ENCODE assay signal across 8 cellular contexts in genomic region chr17:9022553-9023388, GRCh38. TPM values are rescaled to one million over a fixed set of nuclear protein-coding genes. Genes with fewer than 3 reads are reported as not detected.
DNase-seq lines count a peak whose midpoint lies in the region; ATAC-seq and TF ChIP-seq lines count a peak whose summit lies in the region.

No MANE protein-coding gene starts in this region.

- intact Hi-C loops in CD4-positive, alpha-beta memory T cell (cut with micrococcal nuclease) = no loop called here
- intact Hi-C loops in esophagus muscularis mucosa (cut with DNase I) = loop anchor here (5.0 kb wide), 1 partner anchor 80 kb away; no protein-coding TSS in a partner anchor

- whole genome bisulfite sequencing in esophagus muscularis mucosa = 8% methylated on average over 33 of the region's 110 CpGs

- CTCF ChIA-PET in CD4-positive, alpha-beta memory T cell (lab: Charles Lee; ENCODE audit: partially characterized antibody) = no interaction called here

- H3K4me3 ChIP-seq in CD4-positive, alpha-beta memory T cell (ENCODE audit: low read length in 2 of 2) = peak overlapping the region in 1 of 2 donors; percentile 28
- H3K4me3 ChIP-seq in esophagus muscularis mucosa = peak overlapping the region; percentile 77 to 95 (median 90)

- peak overlapping the region; percentile 86 to 92 (median 91) for H3K4me3 Mint-ChIP-seq in CD4-positive, alpha-beta memory T cell
- peak overlapping the region; percentile 92 for H3K4me3 Mint-ChIP-seq in T-helper 17 cell

- H3K4me1 Mint-ChIP-seq in CD4-positive, alpha-beta memory T cell = peaks cover 4 to 35% (median 16%) of the 10 kb centered on the region in 4 donors
- H3K4me1 Mint-ChIP-seq in T-helper 17 cell = peaks cover 8% of the 10 kb centered on the region

- POLR2A ChIA-PET in CD4-positive, alpha-beta memory T cell (lab: Charles Lee; ENCODE audit: partially characterized antibody) = no interaction called here

- TF ChIP-seq CTCF in esophagus muscularis mucosa (IDR thresholded peaks at IDR 0.05) (no peak), omental fat pad (IDR thresholded peaks at IDR 0.05) (no peak)

- H3K36me3 ChIP-seq in CD4-positive, alpha-beta memory T cell (ENCODE audit: insufficient read depth, low read length) = no peaks in the 10 kb centered on the region
- H3K36me3 ChIP-seq in esophagus muscularis mucosa = no peaks in the 10 kb centered on the region

- no peaks in the 10 kb centered on the region for H3K9me3 Mint-ChIP-seq in CD4-positive, alpha-beta memory T cell

- no peaks in the 10 kb centered on the region for H3K9me3 ChIP-seq in CD4-positive, alpha-beta memory T cell (ENCODE audit: control insufficient read depth in 1 of 2, low read length in 2 of 2)
- H3K9me3 ChIP-seq in T-helper 17 cell (ENCODE audit: control insufficient read depth, low read length, poor library complexity, severe bottlenecking) (no peaks in the 10 kb centered on the region), esophagus muscularis mucosa (no peaks in the 10 kb centered on the region)

- H3K27ac Mint-ChIP-seq in CD4-positive, alpha-beta memory T cell = peak overlapping the region in 4 of 7 donors; percentile 57 to 74 (median 72)
- no peak overlapping the region for H3K27ac Mint-ChIP-seq in T-helper 17 cell

- TF ChIP-seq EP300 in esophagus muscularis mucosa (IDR thresholded peaks at IDR 0.05) = no peak

- H3K36me3 Mint-ChIP-seq in CD4-positive, alpha-beta memory T cell = peaks cover 3 to 5% of the 10 kb centered on the region in 2 donors
- peaks cover 3% of the 10 kb centered on the region for H3K36me3 Mint-ChIP-seq in T-helper 17 cell (ENCODE audit: low read depth)

- peak in 2 of 5 donors; percentile 9 to 18 for DNase-seq in CD4-positive, alpha-beta memory T cell
- DNase-seq in T-helper 17 cell (no peak), esophagus muscularis mucosa (ENCODE audit: extremely low spot score) (no peak), omental fat pad (ENCODE audit: low spot score) (no peak), activated gamma-delta T cell (lab: John Stamatoyannopoulos, UW) (no peak)

- no peak overlapping the region for H3K27ac ChIP-seq in CD4-positive, alpha-beta memory T cell (ENCODE audit: low read depth, low read length)
- H3K27ac ChIP-seq in esophagus muscularis mucosa (replicated peaks in 1 of 4) = peak overlapping the region; percentile 90 to 96 (median 94)

- peaks cover 44 to 55% of the 10 kb centered on the region in 2 donors for H3K27me3 Mint-ChIP-seq in CD4-positive, alpha-beta memory T cell
- peaks cover 65% of the 10 kb centered on the region for H3K27me3 Mint-ChIP-seq in T-helper 17 cell

- H3K27me3 ChIP-seq in CD4-positive, alpha-beta memory T cell (ENCODE audit: insufficient read depth, low read length) = peaks cover 40% of the 10 kb centered on the region
- H3K27me3 ChIP-seq in esophagus muscularis mucosa = peaks cover 0 to 15% (median 3%) of the 10 kb centered on the region in 4 donors

- peaks cover 22% of the 10 kb centered on the region for H3K4me1 ChIP-seq in CD4-positive, alpha-beta memory T cell (ENCODE audit: insufficient read depth, low read length)
- H3K4me1 ChIP-seq in esophagus muscularis mucosa = peaks cover 19 to 71% (median 62%) of the 10 kb centered on the region in 4 donors

- no peak for TF ChIP-seq POLR2A in esophagus muscularis mucosa (IDR thresholded peaks at IDR 0.05; ENCODE audit: low read depth)

- ATAC-seq in T-helper 17 cell (no peak), omental fat pad (ENCODE audit: low FRiP score) (peak; percentile 33), HG03378 (IDR thresholded peaks at IDR 0.05; ENCODE audit: unreplicated experiment) (no peak), GM19324 (IDR thresholded peaks at IDR 0.05; ENCODE audit: low FRiP score, unreplicated experiment) (no peak), HG02623 (IDR thresholded peaks at IDR 0.05; ENCODE audit: unreplicated experiment) (no peak)

RNA-seq across cellular contexts. Expression of gene NTN1, which starts 1.5 kb away (rescaled TPM):
- not detected for total RNA-seq in CD4-positive, alpha-beta memory T cell
- polyA plus RNA-seq in CD4-positive, alpha-beta memory T cell = under 1 TPM in 1 of 2 donors, not detected in 1; 0.02 TPM
- under 1 TPM; 0.12 to 0.16 TPM for total RNA-seq in T-helper 17 cell
- 100 to 1,000 TPM in 3 of 4 donors, 10 to 100 TPM in 1; 69.3 to 179 (median 117) TPM for total RNA-seq in esophagus muscularis mucosa
- total RNA-seq in omental fat pad = 1 to 10 TPM in 3 of 4 donors, under 1 TPM in 1; 0.69 to 7.3 (median 2.5) TPM

RNA-seq across cellular contexts. Expression of gene PIK3R5, which starts 57.3 kb away (rescaled TPM):
- total RNA-seq in CD4-positive, alpha-beta memory T cell = 10 to 100 TPM; 85.1 to 89.4 TPM
- polyA plus RNA-seq in CD4-positive, alpha-beta memory T cell = 10 to 100 TPM; 18.5 to 62.0 TPM
- total RNA-seq in T-helper 17 cell (100 to 1,000 TPM; 164 to 177 TPM), esophagus muscularis mucosa (10 to 100 TPM in 2 of 4 donors, 1 to 10 TPM in 2; 7.0 to 16.2 (median 9.6) TPM), omental fat pad (10 to 100 TPM; 18.9 to 60.2 (median 37.8) TPM)

Comparison
In these comparisons a context has a peak if more than half of its experiments do, and no peak if none do; other contexts are left out.
1. RNA of gene NTN1, which starts 1.5 kb away (total RNA-seq): 69.3 to 179 TPM in esophagus muscularis mucosa; 0.69 to 7.3 TPM in omental fat pad, 0.12 to 0.16 TPM in T-helper 17 cell and not detected in CD4-positive, alpha-beta memory T cell; every median in the first group is over 4 times any median in the second.